5 cellular contexts compared by ENCODE assay signal in genomic region chr19:6633456-6633813, GRCh38. TPM values are rescaled to one million over a fixed set of nuclear protein-coding genes. Genes with fewer than 3 reads are reported as not detected.
"Had no signal": no experiment of that assay in that cellular context is flagged by ENCODE, and none has a peak within 500 bp of the region (broad histone marks: within the 10 kb centered on the region; RNA-seq: fewer than 3 reads in every experiment).

No MANE protein-coding gene starts in this region.

RNA-seq across cellular contexts. Expression of gene TNFSF14, which starts 36.5 kb away (rescaled TPM):
- total RNA-seq: M059J, SK-MEL-5 had no signal

RNA-seq across cellular contexts. Expression of gene CD70, which starts 42.5 kb away (rescaled TPM):
- total RNA-seq: bronchial epithelial cell, Peyer's patch, Right ventricle myocardium inferior, SK-MEL-5 had no signal
